ENCODE assay signal across 21 cellular contexts in the genomic region with DNA sequence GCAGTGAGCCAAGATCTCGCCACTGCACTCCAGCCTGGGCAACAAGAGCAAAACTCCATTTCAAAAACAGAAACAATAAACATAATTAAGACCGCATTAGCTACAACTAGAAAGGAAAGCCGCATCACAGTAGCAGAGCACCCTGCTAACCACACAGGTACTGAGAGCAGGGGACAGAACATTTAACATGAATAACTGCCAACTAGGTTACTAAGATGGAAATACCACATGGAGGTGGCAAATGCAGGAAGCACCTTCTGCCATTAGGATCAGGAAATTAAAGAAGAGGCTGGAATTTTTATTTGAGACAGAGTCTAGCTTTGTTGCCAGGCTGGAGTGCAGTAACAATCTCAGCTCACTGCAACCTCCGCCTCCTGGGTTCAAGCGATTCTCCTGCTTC. TPM values are rescaled to one million over a fixed set of nuclear protein-coding genes. Genes with fewer than 3 reads are reported as not detected.
DNase-seq lines count a peak whose midpoint lies in the region; ATAC-seq and TF ChIP-seq lines count a peak whose summit lies in the region.
"Had no signal": no experiment of that assay in that cellular context is flagged by ENCODE, and none has a peak within 500 bp of the region (broad histone marks: within the 10 kb centered on the region; RNA-seq: fewer than 3 reads in every experiment).

No MANE protein-coding gene starts in this region.

- H3K27me3 ChIP-seq in RWPE2 (ENCODE audit: insufficient read depth, poor library complexity, severe bottlenecking) (no peaks in the 10 kb centered on the region), sigmoid colon (no peaks in the 10 kb centered on the region)
- H3K27me3 ChIP-seq: spleen had no signal

- ATAC-seq in RWPE2 (ENCODE audit: low read depth), result no peak
- no peak for ATAC-seq in stimulated activated effector memory CD8-positive, alpha-beta T cell treated with anti-CD3 and anti-CD28 coated beads, Interleukin-12 subunit alpha, Interleukin-12 subunit beta, amount 100 ng/mL, for 72 hours
- no peak for ATAC-seq in GM21529 (IDR thresholded peaks at IDR 0.05; ENCODE audit: unreplicated experiment)
- no peak for ATAC-seq in GM19463 (IDR thresholded peaks at IDR 0.05; ENCODE audit: unreplicated experiment)
- ATAC-seq: activated T-cell treated with anti-CD3 and anti-CD28 coated beads, Interleukin-2, amount 50 U/mL, for 72 hours; natural killer cell treated with Interleukin-12 subunit alpha and Interleukin-12 subunit beta and Interleukin-15 and Interleukin-18, amount 100 ng/mL, for 72 hours; PC-3 had no signal

- H3K9me3 Mint-ChIP-seq in endothelial cell (ENCODE audit: unreplicated experiment), result no peaks in the 10 kb centered on the region
- no peaks in the 10 kb centered on the region for H3K9me3 Mint-ChIP-seq in stimulated activated effector memory CD8-positive, alpha-beta T cell treated with anti-CD3 and anti-CD28 coated beads, Interleukin-12 subunit alpha, Interleukin-12 subunit beta, amount 100 ng/mL, for 72 hours
- H3K9me3 Mint-ChIP-seq: activated naive CD4-positive, alpha-beta T cell treated with anti-CD3 and anti-CD28 coated beads, Interleukin-2, amount 50 U/mL, for 24 hours; activated T-cell treated with anti-CD3 and anti-CD28 coated beads, Interleukin-2, amount 50 U/mL, for 72 hours; natural killer cell treated with Interleukin-12 subunit alpha and Interleukin-12 subunit beta and Interleukin-15 and Interleukin-18, amount 100 ng/mL, for 72 hours had no signal

- no peak overlapping the region for H3K4me3 ChIP-seq in RWPE2 (ENCODE audit: severe bottlenecking)
- no peak overlapping the region for H3K4me3 ChIP-seq in sigmoid colon
- H3K4me3 ChIP-seq: coronary artery, spleen had no signal

- peaks cover 25% of the 10 kb centered on the region for H3K36me3 Mint-ChIP-seq in endothelial cell (ENCODE audit: low read depth, unreplicated experiment)
- H3K36me3 Mint-ChIP-seq in stimulated activated effector memory CD8-positive, alpha-beta T cell treated with anti-CD3 and anti-CD28 coated beads, Interleukin-12 subunit alpha, Interleukin-12 subunit beta, amount 100 ng/mL, for 72 hours, result no peaks in the 10 kb centered on the region
- H3K36me3 Mint-ChIP-seq: natural killer cell treated with Interleukin-12 subunit alpha and Interleukin-12 subunit beta and Interleukin-15 and Interleukin-18, amount 100 ng/mL, for 72 hours had no signal

- H3K4me1 Mint-ChIP-seq in endothelial cell (ENCODE audit: unreplicated experiment), result peaks cover 66% of the 10 kb centered on the region
- peaks cover 13% of the 10 kb centered on the region for H3K4me1 Mint-ChIP-seq in stimulated activated effector memory CD8-positive, alpha-beta T cell treated with anti-CD3 and anti-CD28 coated beads, Interleukin-12 subunit alpha, Interleukin-12 subunit beta, amount 100 ng/mL, for 72 hours

- H3K36me3 ChIP-seq in RWPE2 (ENCODE audit: low read depth), result peaks cover 15% of the 10 kb centered on the region
- H3K36me3 ChIP-seq in sigmoid colon, result peaks cover 0 to 13% (median 7%) of the 10 kb centered on the region in 4 donors

- DNase-seq in NCI-H345 (lab: John Stamatoyannopoulos, UW) (peak; percentile 12), NCI-H345 treated with DMSO at 0.1 percent for 48 hours (lab: John Stamatoyannopoulos, UW; ENCODE audit: unreplicated experiment) (no peak), RWPE2 (ENCODE audit: low spot score) (peak; percentile 2), endothelial cell (ENCODE audit: low spot score) (no peak), sigmoid colon (no peak)
- DNase-seq in stimulated activated effector memory CD8-positive, alpha-beta T cell treated with anti-CD3 and anti-CD28 coated beads, Interleukin-12 subunit alpha, Interleukin-12 subunit beta, amount 100 ng/mL, for 72 hours (ENCODE audit: low spot score in 2 of 2), result no peak
- DNase-seq: activated CD8-positive, alpha-beta memory T cell treated with anti-CD3 and anti-CD28 coated beads for 24 hours; activated T-cell treated with anti-CD3 and anti-CD28 coated beads, Interleukin-2, amount 50 U/mL, for 72 hours; left colon; MM.1S; NCI-H524 treated with DMSO at 0.1 percent for 48 hours; PC-3; stimulated activated CD4-positive, alpha-beta T cell treated with anti-CD3 and anti-CD28 coated beads, Interleukin-4, amount 100 ng/mL, for 4 hours had no signal

- H3K27ac Mint-ChIP-seq in endothelial cell (ENCODE audit: unreplicated experiment), result peak overlapping the region; percentile 95
- H3K27ac Mint-ChIP-seq in stimulated activated effector memory CD8-positive, alpha-beta T cell treated with anti-CD3 and anti-CD28 coated beads, Interleukin-12 subunit alpha, Interleukin-12 subunit beta, amount 100 ng/mL, for 72 hours, result peak overlapping the region; percentile 17
- H3K27ac Mint-ChIP-seq: natural killer cell treated with Interleukin-12 subunit alpha and Interleukin-12 subunit beta and Interleukin-15 and Interleukin-18, amount 100 ng/mL, for 72 hours had no signal

- peaks cover 30% of the 10 kb centered on the region for H3K4me1 ChIP-seq in RWPE2 (ENCODE audit: insufficient read depth, poor library complexity, severe bottlenecking)
- peaks cover 0 to 41% (median 32%) of the 10 kb centered on the region in 4 donors for H3K4me1 ChIP-seq in sigmoid colon

- H3K9me3 ChIP-seq in RWPE2 (ENCODE audit: severe bottlenecking) (no peaks in the 10 kb centered on the region), sigmoid colon (no peaks in the 10 kb centered on the region)
- H3K9me3 ChIP-seq: spleen had no signal

- 90 to 91% methylated on average over 5 of the region's 5 CpGs for WGBS in sigmoid colon, 2 donors

- intact Hi-C loops in sigmoid colon (cut with DNase I), result no loop called here

- H3K27me3 Mint-ChIP-seq in endothelial cell (ENCODE audit: unreplicated experiment), result peaks cover 15% of the 10 kb centered on the region
- H3K27me3 Mint-ChIP-seq: activated naive CD4-positive, alpha-beta T cell treated with anti-CD3 and anti-CD28 coated beads, Interleukin-2, amount 50 U/mL, for 24 hours had no signal

- no peak for TF ChIP-seq EP300 in sigmoid colon (IDR thresholded peaks at IDR 0.05)

- no peak for TF ChIP-seq POLR2A in sigmoid colon (IDR thresholded peaks at IDR 0.05)

- no peak overlapping the region for H3K4me3 Mint-ChIP-seq in endothelial cell (ENCODE audit: unreplicated experiment)
- no peak overlapping the region for H3K4me3 Mint-ChIP-seq in stimulated activated effector memory CD8-positive, alpha-beta T cell treated with anti-CD3 and anti-CD28 coated beads, Interleukin-12 subunit alpha, Interleukin-12 subunit beta, amount 100 ng/mL, for 72 hours
- H3K4me3 Mint-ChIP-seq: activated naive CD4-positive, alpha-beta T cell treated with anti-CD3 and anti-CD28 coated beads, Interleukin-2, amount 50 U/mL, for 24 hours; mesothelial cell of epicardium; natural killer cell treated with Interleukin-12 subunit alpha and Interleukin-12 subunit beta and Interleukin-15 and Interleukin-18, amount 100 ng/mL, for 72 hours had no signal

- TF ChIP-seq CTCF in RWPE2 (IDR thresholded peaks at IDR 0.05; ENCODE audit: poor library complexity, severe bottlenecking), result no peak
- TF ChIP-seq CTCF in endothelial cell (IDR thresholded peaks at IDR 0.05; ENCODE audit: unreplicated experiment), result no peak
- TF ChIP-seq CTCF in sigmoid colon (IDR thresholded peaks at IDR 0.05), result no peak

- H3K27ac ChIP-seq in RWPE2 (ENCODE audit: poor library complexity, severe bottlenecking) (peak overlapping the region; percentile 25), sigmoid colon (no peak overlapping the region)
- H3K27ac ChIP-seq: 22Rv1, coronary artery had no signal

RNA-seq across cellular contexts. Expression of a gene that starts 41.9 kb away (rescaled TPM):
- 187 TPM for total RNA-seq in endothelial cell (ENCODE audit: unreplicated experiment)
- total RNA-seq in sigmoid colon, result 10 to 100 TPM; 58.5 to 82.3 (median 61.6) TPM
- 10 to 100 TPM; 18.0 to 51.5 (median 24.0) TPM for polyA plus RNA-seq in sigmoid colon

Comparison
In these comparisons a context has a peak if more than half of its experiments do, and no peak if none do; other contexts are left out.
1. DNase-seq: peak in NCI-H345 (single experiment) and RWPE2 (single experiment); none in NCI-H345 treated with DMSO at 0.1 percent for 48 hours (single experiment), endothelial cell (single experiment), stimulated activated effector memory CD8-positive, alpha-beta T cell treated with anti-CD3 and anti-CD28 coated beads, Interleukin-12 subunit alpha, Interleukin-12 subunit beta, amount 100 ng/mL, for 72 hours (0 of 2) and sigmoid colon (single experiment).